ENCODE assay signal across 24 cellular contexts in genomic region chr10:44028384-44029137, GRCh38.
"Had no signal": no experiment of that assay in that cellular context is flagged by ENCODE, and none has a peak within 500 bp of the region (broad histone marks: within the 10 kb centered on the region; RNA-seq: fewer than 3 reads in every experiment).

No MANE protein-coding gene starts in this region.

- H3K4me1 ChIP-seq: neural progenitor cell, parathyroid adenoma, psoas muscle, testis had no signal

- DNase-seq: cerebellar nuclear complex; dermis blood vessel endothelial cell; effector CD4-positive, alpha-beta T cell; endodermal cell; erythroblast; foreskin melanocyte; hippocampal formation; left colon; mammary epithelial cell; naive thymus-derived CD4-positive, alpha-beta T cell; occipital lobe; psoas muscle; retina; small intestine; stimulated activated CD4-positive, alpha-beta T cell treated with anti-CD3 and anti-CD28 coated beads, Interleukin-12 subunit alpha, Interleukin-12 subunit beta, amount 100 ng/mL, for 4 hours; testis had no signal

- H3K9me3 ChIP-seq: psoas muscle, testis had no signal

- H3K36me3 Mint-ChIP-seq: naive thymus-derived CD4-positive, alpha-beta T cell; neural progenitor cell had no signal

- FAIRE-seq: bronchial epithelial cell, colon, endothelial cell of umbilical vein, small intestine had no signal

- H3K4me1 Mint-ChIP-seq: naive thymus-derived CD4-positive, alpha-beta T cell; neural progenitor cell had no signal

- H3K27ac ChIP-seq: heart left ventricle, neural progenitor cell, parathyroid adenoma, psoas muscle, testis, tibial nerve had no signal

- H3K27ac Mint-ChIP-seq: endodermal cell; naive thymus-derived CD4-positive, alpha-beta T cell; neural progenitor cell; stimulated activated naive CD8-positive, alpha-beta T cell treated with anti-CD3 and anti-CD28 coated beads, Interleukin-15, Interleukin-2, amounts not matched to agents 100 ng/mL and 50 ng/mL, for 24 hours had no signal

- H3K4me3 ChIP-seq: heart left ventricle, neural progenitor cell, psoas muscle, testis, tibial nerve had no signal

- H3K27me3 ChIP-seq: heart left ventricle, neural progenitor cell, testis, tibial nerve had no signal

- H3K36me3 ChIP-seq: heart left ventricle, neural progenitor cell, tibial nerve had no signal

- H3K9me3 Mint-ChIP-seq: endodermal cell; naive thymus-derived CD4-positive, alpha-beta T cell; stimulated activated naive CD8-positive, alpha-beta T cell treated with anti-CD3 and anti-CD28 coated beads, Interleukin-15, Interleukin-2, amounts not matched to agents 100 ng/mL and 50 ng/mL, for 24 hours had no signal

- ATAC-seq: left colon; naive thymus-derived CD4-positive, alpha-beta T cell; psoas muscle had no signal

- H3K4me3 Mint-ChIP-seq: endodermal cell; neural progenitor cell; stimulated activated naive CD8-positive, alpha-beta T cell treated with anti-CD3 and anti-CD28 coated beads, Interleukin-15, Interleukin-2, amounts not matched to agents 100 ng/mL and 50 ng/mL, for 24 hours had no signal
